Comparison of ENCODE assay signal across 8 cellular contexts in genomic region chr2:223041527-223042109, GRCh38. TPM values are rescaled to one million over a fixed set of nuclear protein-coding genes. Genes with fewer than 3 reads are reported as not detected.
A peak's percentile ranks its signal among the peaks of the same experiment; 100 is the strongest.
DNase-seq lines count a peak whose midpoint lies in the region; ATAC-seq and TF ChIP-seq lines count a peak whose summit lies in the region.

No MANE protein-coding gene starts in this region.

- TF ChIP-seq CTCF in nephron progenitor cell (IDR thresholded peaks at IDR 0.05) = no peak

- DNase-seq in Caki2 (ENCODE audit: low read depth) = peak; percentile 85
- DNase-seq in NCI-H1092 treated with DMSO at 0.1 percent for 48 hours (lab: John Stamatoyannopoulos, UW) = peak; percentile 6
- peak; percentile 29 for DNase-seq in nephron progenitor cell
- DNase-seq in RPMI8226 = no peak
- DNase-seq in NOMO-1 treated with dmso at 0.1 percent for 144 hours (lab: John Stamatoyannopoulos, UW; ENCODE audit: unreplicated experiment) = no peak

- peak overlapping the region; percentile 26 for H3K27ac Mint-ChIP-seq in dendritic cell treated with granulocyte-macrophage colony-stimulating factor and Interleukin-4, amounts not matched to agents 40 ng/mL and 50 ng/mL, for 4 days
- peak overlapping the region; percentile 95 for H3K27ac Mint-ChIP-seq in nephron progenitor cell

- H3K36me3 Mint-ChIP-seq in dendritic cell treated with granulocyte-macrophage colony-stimulating factor and Interleukin-4, amounts not matched to agents 40 ng/mL and 50 ng/mL, for 4 days (ENCODE audit: low read depth) = no peaks in the 10 kb centered on the region
- H3K36me3 Mint-ChIP-seq in nephron progenitor cell (ENCODE audit: low read depth) = no peaks in the 10 kb centered on the region

- peaks cover 41% of the 10 kb centered on the region for H3K4me1 Mint-ChIP-seq in dendritic cell treated with granulocyte-macrophage colony-stimulating factor and Interleukin-4, amounts not matched to agents 40 ng/mL and 50 ng/mL, for 4 days (ENCODE audit: low read depth)
- peaks cover 55% of the 10 kb centered on the region for H3K4me1 Mint-ChIP-seq in nephron progenitor cell

- ATAC-seq in GM18520 (IDR thresholded peaks at IDR 0.05; ENCODE audit: unreplicated experiment) = no peak
- no peak for ATAC-seq in GM21576 (IDR thresholded peaks at IDR 0.05; ENCODE audit: unreplicated experiment)

- H3K4me3 Mint-ChIP-seq in dendritic cell treated with granulocyte-macrophage colony-stimulating factor and Interleukin-4, amounts not matched to agents 40 ng/mL and 50 ng/mL, for 4 days = no peak overlapping the region
- no peak overlapping the region for H3K4me3 Mint-ChIP-seq in nephron progenitor cell

- in situ Hi-C loops in Caki2 (cut with HindIII; ENCODE audit: low pct_unique_long_range_greater_than_20kb, low sequenced_read_pairs) = no loop called here

- H3K27me3 Mint-ChIP-seq in dendritic cell treated with granulocyte-macrophage colony-stimulating factor and Interleukin-4, amounts not matched to agents 40 ng/mL and 50 ng/mL, for 4 days = no peaks in the 10 kb centered on the region
- peaks cover 8% of the 10 kb centered on the region for H3K27me3 Mint-ChIP-seq in nephron progenitor cell (ENCODE audit: low read depth, poor library complexity)

- no peaks in the 10 kb centered on the region for H3K9me3 Mint-ChIP-seq in dendritic cell treated with granulocyte-macrophage colony-stimulating factor and Interleukin-4, amounts not matched to agents 40 ng/mL and 50 ng/mL, for 4 days
- H3K9me3 Mint-ChIP-seq in nephron progenitor cell = no peaks in the 10 kb centered on the region

- intact Hi-C loops in dendritic cell treated with granulocyte-macrophage colony-stimulating factor and Interleukin-4, amounts not matched to agents 40 ng/mL and 50 ng/mL, for 4 days (cut with micrococcal nuclease) = no loop called here

RNA-seq across cellular contexts. Expression of gene KCNE4, which starts 10.4 kb away (rescaled TPM):
- total RNA-seq in Caki2 (2014; rRNA removed; shearing (Covaris generic); ENCODE audit: low replicate concordance) = not detected in 2 replicates

Comparison
In these comparisons a context has a peak if more than half of its experiments do, and no peak if none do; other contexts are left out.
1. DNase-seq: peak in Caki2 (single experiment), NCI-H1092 treated with DMSO at 0.1 percent for 48 hours (single experiment) and nephron progenitor cell (single experiment); none in RPMI8226 (single experiment) and NOMO-1 treated with dmso at 0.1 percent for 144 hours (single experiment).